In genomic region chr2:117603569-117603968, GRCh38 we compare ENCODE assay signal across 22 cellular contexts.
"Had no signal": no experiment of that assay in that cellular context is flagged by ENCODE, and none has a peak within 500 bp of the region (broad histone marks: within the 10 kb centered on the region; RNA-seq: fewer than 3 reads in every experiment).

No MANE protein-coding gene starts in this region.

- DNase-seq: activated CD4-positive, alpha-beta T cell treated with anti-CD3 and anti-CD28 coated beads for 4 hours; activated CD4-positive, alpha-beta T cell treated with anti-CD3 and anti-CD28 coated beads, Interleukin-2, amount 50 U/mL, for 48 hours; activated CD4-positive, CD25-positive, alpha-beta regulatory T cell; activated CD8-positive, alpha-beta memory T cell treated with anti-CD3 and anti-CD28 coated beads, Interleukin-2, amount 50 U/mL, for 48 hours; activated naive CD4-positive, alpha-beta T cell treated with Interleukin-2 at 50 U/mL for 16 hours; activated naive CD8-positive, alpha-beta T cell treated with anti-CD3 and anti-CD28 coated beads for 36 hours; activated T-cell treated with anti-CD3 and anti-CD28 coated beads, Interleukin-2, amount 50 U/mL, for 4 hours; effector CD8-positive, alpha-beta T cell; erythroblast; foreskin fibroblast; kidney; left lung; natural killer cell; small intestine; stimulated activated CD4-positive, alpha-beta T cell treated with anti-CD3 and anti-CD28 coated beads, Interleukin-2, amount 100 ng/mL, for 24 hours; stimulated activated naive CD8-positive, alpha-beta T cell treated with anti-CD3 and anti-CD28 coated beads, Interleukin-15, amount 100 ng/mL, for 72 hours; tibial artery had no signal

- H3K4me3 Mint-ChIP-seq: activated naive CD8-positive, alpha-beta T cell treated with anti-CD3 and anti-CD28 coated beads for 36 hours; activated T-cell treated with anti-CD3 and anti-CD28 coated beads, Interleukin-2, amount 50 U/mL, for 4 hours; natural killer cell; stimulated activated effector memory CD8-positive, alpha-beta T cell treated with anti-CD3 and anti-CD28 coated beads, Interleukin-12 subunit alpha, Interleukin-12 subunit beta, amount 100 ng/mL, for 72 hours; stimulated activated naive CD8-positive, alpha-beta T cell treated with anti-CD3 and anti-CD28 coated beads, Interleukin-15, amount 100 ng/mL, for 72 hours; T-helper 1 cell treated with Interleukin-12 subunit alpha and Interleukin-12 subunit beta and Interleukin-4 antibody, amounts not matched to agents 30 μg/mL and 1 μg/mL, for 36 hours had no signal

- H3K36me3 Mint-ChIP-seq: activated naive CD8-positive, alpha-beta T cell treated with anti-CD3 and anti-CD28 coated beads for 36 hours; natural killer cell; stimulated activated effector memory CD8-positive, alpha-beta T cell treated with anti-CD3 and anti-CD28 coated beads, Interleukin-12 subunit alpha, Interleukin-12 subunit beta, amount 100 ng/mL, for 72 hours had no signal

- H3K9me3 Mint-ChIP-seq: activated naive CD8-positive, alpha-beta T cell treated with anti-CD3 and anti-CD28 coated beads for 36 hours; T-helper 1 cell treated with Interleukin-12 subunit alpha and Interleukin-12 subunit beta and Interleukin-4 antibody, amounts not matched to agents 30 μg/mL and 1 μg/mL, for 36 hours had no signal

- H3K9me3 ChIP-seq: left lung, tibial artery had no signal

- H3K27me3 ChIP-seq: cardiac muscle cell, left lung, tibial artery had no signal

- H3K4me1 Mint-ChIP-seq: activated naive CD8-positive, alpha-beta T cell treated with anti-CD3 and anti-CD28 coated beads for 36 hours; natural killer cell; stimulated activated effector memory CD8-positive, alpha-beta T cell treated with anti-CD3 and anti-CD28 coated beads, Interleukin-12 subunit alpha, Interleukin-12 subunit beta, amount 100 ng/mL, for 72 hours; stimulated activated naive CD8-positive, alpha-beta T cell treated with anti-CD3 and anti-CD28 coated beads, Interleukin-15, amount 100 ng/mL, for 72 hours had no signal

- H3K4me3 ChIP-seq: cardiac muscle cell, left lung, lung, tibial artery had no signal

- H3K27ac Mint-ChIP-seq: activated naive CD8-positive, alpha-beta T cell treated with anti-CD3 and anti-CD28 coated beads for 36 hours; natural killer cell; stimulated activated effector memory CD8-positive, alpha-beta T cell treated with anti-CD3 and anti-CD28 coated beads, Interleukin-12 subunit alpha, Interleukin-12 subunit beta, amount 100 ng/mL, for 72 hours; stimulated activated naive CD8-positive, alpha-beta T cell treated with anti-CD3 and anti-CD28 coated beads, Interleukin-15, amount 100 ng/mL, for 72 hours; T-helper 1 cell treated with Interleukin-12 subunit alpha and Interleukin-12 subunit beta and Interleukin-4 antibody, amounts not matched to agents 30 μg/mL and 1 μg/mL, for 36 hours had no signal

- H3K36me3 ChIP-seq: cardiac muscle cell, left lung, tibial artery had no signal

- ATAC-seq: activated T-cell treated with anti-CD3 and anti-CD28 coated beads, Interleukin-2, amount 50 U/mL, for 4 hours; left lung; natural killer cell; sciatic nerve; stimulated activated effector memory CD8-positive, alpha-beta T cell treated with anti-CD3 and anti-CD28 coated beads, Interleukin-12 subunit alpha, Interleukin-12 subunit beta, amount 100 ng/mL, for 72 hours; stimulated activated naive CD8-positive, alpha-beta T cell treated with anti-CD3 and anti-CD28 coated beads, Interleukin-15, amount 100 ng/mL, for 72 hours had no signal
